1 cellular context compared by ENCODE assay signal in the genomic region with DNA sequence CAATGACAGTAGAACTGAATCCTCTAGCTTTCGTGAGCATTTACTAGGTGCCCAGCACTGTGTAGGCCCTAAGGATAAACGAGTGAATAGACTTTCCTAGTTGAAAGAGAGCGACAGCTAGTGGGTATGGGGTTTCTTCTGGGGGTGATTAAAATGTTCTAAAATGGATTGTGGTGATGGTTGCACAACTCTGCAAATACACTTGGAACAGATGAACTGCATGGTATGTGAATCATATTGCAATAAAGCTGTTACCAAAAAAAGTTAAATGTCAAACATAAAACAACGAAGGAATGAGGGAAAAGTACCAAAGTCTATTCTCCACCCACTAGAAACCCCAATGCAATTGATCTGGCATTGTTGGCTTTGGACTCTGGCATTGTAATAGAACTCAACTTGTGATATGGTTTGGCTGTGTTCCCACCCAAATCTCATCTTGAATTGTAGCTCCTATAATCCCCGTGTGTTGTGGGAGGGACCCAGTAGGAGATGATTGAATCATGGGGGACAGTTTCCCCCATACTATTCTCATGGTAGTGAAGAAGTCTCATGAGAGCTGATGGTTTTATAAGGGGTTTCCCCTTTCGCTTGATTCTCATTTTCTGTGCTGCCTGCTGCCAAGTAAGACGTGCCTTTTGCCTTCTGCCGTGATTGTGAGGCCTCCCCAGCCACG.
TF ChIP-seq lines count a peak whose summit lies in the region.

No MANE protein-coding gene starts in this region.

TF ChIP-seq in HepG2, 621 proteins besides CTCF, POLR2A, EP300 and RAD21 (continued from another document and continues in another):
- TF ChIP-seq IRX3 (CRISPR knock-in tag; IDR thresholded peaks at IDR 0.05; ENCODE audit: borderline replicate concordance, low read depth) (no peak), ZMYM4 (CRISPR knock-in tag; IDR thresholded peaks at IDR 0.05) (0 out of 2 replicates have a peak, but pooled peaks have one; percentile 22), REPIN1 (CRISPR knock-in tag; IDR thresholded peaks at IDR 0.05; ENCODE audit: borderline replicate concordance, low read depth) (no peak), KAT8 (CRISPR knock-in tag; IDR thresholded peaks at IDR 0.05) (peak; percentile 28; the same call in 1 of the 2 replicates), SMAD3 (CRISPR knock-in tag; IDR thresholded peaks at IDR 0.05) (0 out of 2 replicates have a peak, but pooled peaks have one; percentile 31), ZNF547 (CRISPR knock-in tag; IDR thresholded peaks at IDR 0.05) (no peak), RBM22 (optimal IDR thresholded peaks at IDR 0.05; ENCODE audit: low read length) (no peak), LCORL (IDR thresholded peaks at IDR 0.05) (peak; percentile 80), LCORL (CRISPR knock-in tag; IDR thresholded peaks at IDR 0.05) (no peak), MIER3 (CRISPR knock-in tag; IDR thresholded peaks at IDR 0.05; ENCODE audit: borderline replicate concordance) (0 out of 2 replicates have a peak, but pooled peaks have one; percentile 58), HHEX (CRISPR knock-in tag; IDR thresholded peaks at IDR 0.05) (no peak), RFXAP (CRISPR knock-in tag; IDR thresholded peaks at IDR 0.05; ENCODE audit: borderline replicate concordance) (0 out of 2 replicates have a peak, but pooled peaks have one; percentile 29), PRPF4 (IDR thresholded peaks at IDR 0.05; ENCODE audit: low read depth, low read length, poor library complexity, severe bottlenecking) (no peak), MAF1 (CRISPR knock-in tag; IDR thresholded peaks at IDR 0.05; ENCODE audit: borderline replicate concordance) (no peak), TCF7 (IDR thresholded peaks at IDR 0.05; ENCODE audit: low read depth) (0 out of 2 replicates have a peak, but pooled peaks have one; percentile 45), SAFB2 (CRISPR knock-in tag; IDR thresholded peaks at IDR 0.05; ENCODE audit: borderline replicate concordance, low read depth) (no peak), GZF1 (CRISPR knock-in tag; IDR thresholded peaks at IDR 0.05) (no peak), ZNF644 (CRISPR knock-in tag; IDR thresholded peaks at IDR 0.05; ENCODE audit: low read depth) (peak; percentile 61; the same call in 1 of the 2 replicates), GATAD2A (CRISPR knock-in tag; IDR thresholded peaks at IDR 0.05) (peak; percentile 73), ZNF510 (CRISPR knock-in tag; IDR thresholded peaks at IDR 0.05; ENCODE audit: low read depth) (no peak), DMAP1 (CRISPR knock-in tag; IDR thresholded peaks at IDR 0.05) (peak; percentile 26; the same call in 1 of the 2 replicates), ZNF570 (CRISPR knock-in tag; IDR thresholded peaks at IDR 0.05; ENCODE audit: borderline replicate concordance) (no peak), NONO (IDR thresholded peaks at IDR 0.05) (no peak), NONO (CRISPR knock-in tag; conservative IDR thresholded peaks at IDR 0.05) (peak; percentile 67; the same call in 1 of the 2 replicates), FOXP1 (IDR thresholded peaks at IDR 0.05) (no peak), FOXP1 (CRISPR knock-in tag; IDR thresholded peaks at IDR 0.05) (peak; percentile 15; the same call in 1 of the 2 replicates)
- TF ChIP-seq, protein P1, sequence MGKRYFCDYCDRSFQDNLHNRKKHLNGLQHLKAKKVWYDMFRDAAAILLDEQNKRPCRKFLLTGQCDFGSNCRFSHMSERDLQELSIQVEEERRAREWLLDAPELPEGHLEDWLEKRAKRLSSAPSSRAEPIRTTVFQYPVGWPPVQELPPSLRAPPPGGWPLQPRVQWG (CRISPR knock-in tag; IDR thresholded peaks at IDR 0.05; ENCODE audit: borderline replicate concordance, low read depth): no peak
- TF ChIP-seq, protein P2, sequence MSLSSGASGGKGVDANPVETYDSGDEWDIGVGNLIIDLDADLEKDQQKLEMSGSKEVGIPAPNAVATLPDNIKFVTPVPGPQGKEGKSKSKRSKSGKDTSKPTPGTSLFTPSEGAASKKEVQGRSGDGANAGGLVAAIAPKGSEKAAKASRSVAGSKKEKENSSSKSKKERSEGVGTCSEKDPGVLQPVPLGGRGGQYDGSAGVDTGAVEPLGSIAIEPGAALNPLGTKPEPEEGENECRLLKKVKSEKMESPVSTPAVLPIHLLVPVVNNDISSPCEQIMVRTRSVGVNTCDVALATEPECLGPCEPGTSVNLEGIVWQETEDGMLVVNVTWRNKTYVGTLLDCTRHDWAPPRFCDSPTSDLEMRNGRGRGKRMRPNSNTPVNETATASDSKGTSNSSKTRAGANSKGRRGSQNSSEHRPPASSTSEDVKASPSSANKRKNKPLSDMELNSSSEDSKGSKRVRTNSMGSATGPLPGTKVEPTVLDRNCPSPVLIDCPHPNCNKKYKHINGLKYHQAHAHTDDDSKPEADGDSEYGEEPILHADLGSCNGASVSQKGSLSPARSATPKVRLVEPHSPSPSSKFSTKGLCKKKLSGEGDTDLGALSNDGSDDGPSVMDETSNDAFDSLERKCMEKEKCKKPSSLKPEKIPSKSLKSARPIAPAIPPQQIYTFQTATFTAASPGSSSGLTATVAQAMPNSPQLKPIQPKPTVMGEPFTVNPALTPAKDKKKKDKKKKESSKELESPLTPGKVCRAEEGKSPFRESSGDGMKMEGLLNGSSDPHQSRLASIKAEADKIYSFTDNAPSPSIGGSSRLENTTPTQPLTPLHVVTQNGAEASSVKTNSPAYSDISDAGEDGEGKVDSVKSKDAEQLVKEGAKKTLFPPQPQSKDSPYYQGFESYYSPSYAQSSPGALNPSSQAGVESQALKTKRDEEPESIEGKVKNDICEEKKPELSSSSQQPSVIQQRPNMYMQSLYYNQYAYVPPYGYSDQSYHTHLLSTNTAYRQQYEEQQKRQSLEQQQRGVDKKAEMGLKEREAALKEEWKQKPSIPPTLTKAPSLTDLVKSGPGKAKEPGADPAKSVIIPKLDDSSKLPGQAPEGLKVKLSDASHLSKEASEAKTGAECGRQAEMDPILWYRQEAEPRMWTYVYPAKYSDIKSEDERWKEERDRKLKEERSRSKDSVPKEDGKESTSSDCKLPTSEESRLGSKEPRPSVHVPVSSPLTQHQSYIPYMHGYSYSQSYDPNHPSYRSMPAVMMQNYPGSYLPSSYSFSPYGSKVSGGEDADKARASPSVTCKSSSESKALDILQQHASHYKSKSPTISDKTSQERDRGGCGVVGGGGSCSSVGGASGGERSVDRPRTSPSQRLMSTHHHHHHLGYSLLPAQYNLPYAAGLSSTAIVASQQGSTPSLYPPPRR (CRISPR knock-in tag; IDR thresholded peaks at IDR 0.05; ENCODE audit: borderline replicate concordance): no peak; the same call in 1 of the 2 replicates
- TF ChIP-seq, protein P3, sequence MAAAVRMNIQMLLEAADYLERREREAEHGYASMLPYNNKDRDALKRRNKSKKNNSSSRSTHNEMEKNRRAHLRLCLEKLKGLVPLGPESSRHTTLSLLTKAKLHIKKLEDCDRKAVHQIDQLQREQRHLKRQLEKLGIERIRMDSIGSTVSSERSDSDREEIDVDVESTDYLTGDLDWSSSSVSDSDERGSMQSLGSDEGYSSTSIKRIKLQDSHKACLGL (CRISPR knock-in tag; IDR thresholded peaks at IDR 0.05): no peak
- TF ChIP-seq, protein P4, sequence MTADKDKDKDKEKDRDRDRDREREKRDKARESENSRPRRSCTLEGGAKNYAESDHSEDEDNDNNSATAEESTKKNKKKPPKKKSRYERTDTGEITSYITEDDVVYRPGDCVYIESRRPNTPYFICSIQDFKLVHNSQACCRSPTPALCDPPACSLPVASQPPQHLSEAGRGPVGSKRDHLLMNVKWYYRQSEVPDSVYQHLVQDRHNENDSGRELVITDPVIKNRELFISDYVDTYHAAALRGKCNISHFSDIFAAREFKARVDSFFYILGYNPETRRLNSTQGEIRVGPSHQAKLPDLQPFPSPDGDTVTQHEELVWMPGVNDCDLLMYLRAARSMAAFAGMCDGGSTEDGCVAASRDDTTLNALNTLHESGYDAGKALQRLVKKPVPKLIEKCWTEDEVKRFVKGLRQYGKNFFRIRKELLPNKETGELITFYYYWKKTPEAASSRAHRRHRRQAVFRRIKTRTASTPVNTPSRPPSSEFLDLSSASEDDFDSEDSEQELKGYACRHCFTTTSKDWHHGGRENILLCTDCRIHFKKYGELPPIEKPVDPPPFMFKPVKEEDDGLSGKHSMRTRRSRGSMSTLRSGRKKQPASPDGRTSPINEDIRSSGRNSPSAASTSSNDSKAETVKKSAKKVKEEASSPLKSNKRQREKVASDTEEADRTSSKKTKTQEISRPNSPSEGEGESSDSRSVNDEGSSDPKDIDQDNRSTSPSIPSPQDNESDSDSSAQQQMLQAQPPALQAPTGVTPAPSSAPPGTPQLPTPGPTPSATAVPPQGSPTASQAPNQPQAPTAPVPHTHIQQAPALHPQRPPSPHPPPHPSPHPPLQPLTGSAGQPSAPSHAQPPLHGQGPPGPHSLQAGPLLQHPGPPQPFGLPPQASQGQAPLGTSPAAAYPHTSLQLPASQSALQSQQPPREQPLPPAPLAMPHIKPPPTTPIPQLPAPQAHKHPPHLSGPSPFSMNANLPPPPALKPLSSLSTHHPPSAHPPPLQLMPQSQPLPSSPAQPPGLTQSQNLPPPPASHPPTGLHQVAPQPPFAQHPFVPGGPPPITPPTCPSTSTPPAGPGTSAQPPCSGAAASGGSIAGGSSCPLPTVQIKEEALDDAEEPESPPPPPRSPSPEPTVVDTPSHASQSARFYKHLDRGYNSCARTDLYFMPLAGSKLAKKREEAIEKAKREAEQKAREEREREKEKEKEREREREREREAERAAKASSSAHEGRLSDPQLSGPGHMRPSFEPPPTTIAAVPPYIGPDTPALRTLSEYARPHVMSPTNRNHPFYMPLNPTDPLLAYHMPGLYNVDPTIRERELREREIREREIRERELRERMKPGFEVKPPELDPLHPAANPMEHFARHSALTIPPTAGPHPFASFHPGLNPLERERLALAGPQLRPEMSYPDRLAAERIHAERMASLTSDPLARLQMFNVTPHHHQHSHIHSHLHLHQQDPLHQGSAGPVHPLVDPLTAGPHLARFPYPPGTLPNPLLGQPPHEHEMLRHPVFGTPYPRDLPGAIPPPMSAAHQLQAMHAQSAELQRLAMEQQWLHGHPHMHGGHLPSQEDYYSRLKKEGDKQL (CRISPR knock-in tag; IDR thresholded peaks at IDR 0.05; ENCODE audit: low read depth): 0 out of 2 replicates have a peak, but pooled peaks have one; percentile 14
- TF ChIP-seq, protein P5, sequence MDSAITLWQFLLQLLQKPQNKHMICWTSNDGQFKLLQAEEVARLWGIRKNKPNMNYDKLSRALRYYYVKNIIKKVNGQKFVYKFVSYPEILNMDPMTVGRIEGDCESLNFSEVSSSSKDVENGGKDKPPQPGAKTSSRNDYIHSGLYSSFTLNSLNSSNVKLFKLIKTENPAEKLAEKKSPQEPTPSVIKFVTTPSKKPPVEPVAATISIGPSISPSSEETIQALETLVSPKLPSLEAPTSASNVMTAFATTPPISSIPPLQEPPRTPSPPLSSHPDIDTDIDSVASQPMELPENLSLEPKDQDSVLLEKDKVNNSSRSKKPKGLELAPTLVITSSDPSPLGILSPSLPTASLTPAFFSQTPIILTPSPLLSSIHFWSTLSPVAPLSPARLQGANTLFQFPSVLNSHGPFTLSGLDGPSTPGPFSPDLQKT (CRISPR knock-in tag; IDR thresholded peaks at IDR 0.05; ENCODE audit: borderline replicate concordance): no peak
- TF ChIP-seq, protein P6, sequence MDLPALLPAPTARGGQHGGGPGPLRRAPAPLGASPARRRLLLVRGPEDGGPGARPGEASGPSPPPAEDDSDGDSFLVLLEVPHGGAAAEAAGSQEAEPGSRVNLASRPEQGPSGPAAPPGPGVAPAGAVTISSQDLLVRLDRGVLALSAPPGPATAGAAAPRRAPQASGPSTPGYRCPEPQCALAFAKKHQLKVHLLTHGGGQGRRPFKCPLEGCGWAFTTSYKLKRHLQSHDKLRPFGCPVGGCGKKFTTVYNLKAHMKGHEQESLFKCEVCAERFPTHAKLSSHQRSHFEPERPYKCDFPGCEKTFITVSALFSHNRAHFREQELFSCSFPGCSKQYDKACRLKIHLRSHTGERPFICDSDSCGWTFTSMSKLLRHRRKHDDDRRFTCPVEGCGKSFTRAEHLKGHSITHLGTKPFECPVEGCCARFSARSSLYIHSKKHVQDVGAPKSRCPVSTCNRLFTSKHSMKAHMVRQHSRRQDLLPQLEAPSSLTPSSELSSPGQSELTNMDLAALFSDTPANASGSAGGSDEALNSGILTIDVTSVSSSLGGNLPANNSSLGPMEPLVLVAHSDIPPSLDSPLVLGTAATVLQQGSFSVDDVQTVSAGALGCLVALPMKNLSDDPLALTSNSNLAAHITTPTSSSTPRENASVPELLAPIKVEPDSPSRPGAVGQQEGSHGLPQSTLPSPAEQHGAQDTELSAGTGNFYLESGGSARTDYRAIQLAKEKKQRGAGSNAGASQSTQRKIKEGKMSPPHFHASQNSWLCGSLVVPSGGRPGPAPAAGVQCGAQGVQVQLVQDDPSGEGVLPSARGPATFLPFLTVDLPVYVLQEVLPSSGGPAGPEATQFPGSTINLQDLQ (CRISPR knock-in tag; IDR thresholded peaks at IDR 0.05): no peak
- TF ChIP-seq, protein P7, sequence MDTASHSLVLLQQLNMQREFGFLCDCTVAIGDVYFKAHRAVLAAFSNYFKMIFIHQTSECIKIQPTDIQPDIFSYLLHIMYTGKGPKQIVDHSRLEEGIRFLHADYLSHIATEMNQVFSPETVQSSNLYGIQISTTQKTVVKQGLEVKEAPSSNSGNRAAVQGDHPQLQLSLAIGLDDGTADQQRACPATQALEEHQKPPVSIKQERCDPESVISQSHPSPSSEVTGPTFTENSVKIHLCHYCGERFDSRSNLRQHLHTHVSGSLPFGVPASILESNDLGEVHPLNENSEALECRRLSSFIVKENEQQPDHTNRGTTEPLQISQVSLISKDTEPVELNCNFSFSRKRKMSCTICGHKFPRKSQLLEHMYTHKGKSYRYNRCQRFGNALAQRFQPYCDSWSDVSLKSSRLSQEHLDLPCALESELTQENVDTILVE (CRISPR knock-in tag; IDR thresholded peaks at IDR 0.05): no peak
- TF ChIP-seq, protein P8, sequence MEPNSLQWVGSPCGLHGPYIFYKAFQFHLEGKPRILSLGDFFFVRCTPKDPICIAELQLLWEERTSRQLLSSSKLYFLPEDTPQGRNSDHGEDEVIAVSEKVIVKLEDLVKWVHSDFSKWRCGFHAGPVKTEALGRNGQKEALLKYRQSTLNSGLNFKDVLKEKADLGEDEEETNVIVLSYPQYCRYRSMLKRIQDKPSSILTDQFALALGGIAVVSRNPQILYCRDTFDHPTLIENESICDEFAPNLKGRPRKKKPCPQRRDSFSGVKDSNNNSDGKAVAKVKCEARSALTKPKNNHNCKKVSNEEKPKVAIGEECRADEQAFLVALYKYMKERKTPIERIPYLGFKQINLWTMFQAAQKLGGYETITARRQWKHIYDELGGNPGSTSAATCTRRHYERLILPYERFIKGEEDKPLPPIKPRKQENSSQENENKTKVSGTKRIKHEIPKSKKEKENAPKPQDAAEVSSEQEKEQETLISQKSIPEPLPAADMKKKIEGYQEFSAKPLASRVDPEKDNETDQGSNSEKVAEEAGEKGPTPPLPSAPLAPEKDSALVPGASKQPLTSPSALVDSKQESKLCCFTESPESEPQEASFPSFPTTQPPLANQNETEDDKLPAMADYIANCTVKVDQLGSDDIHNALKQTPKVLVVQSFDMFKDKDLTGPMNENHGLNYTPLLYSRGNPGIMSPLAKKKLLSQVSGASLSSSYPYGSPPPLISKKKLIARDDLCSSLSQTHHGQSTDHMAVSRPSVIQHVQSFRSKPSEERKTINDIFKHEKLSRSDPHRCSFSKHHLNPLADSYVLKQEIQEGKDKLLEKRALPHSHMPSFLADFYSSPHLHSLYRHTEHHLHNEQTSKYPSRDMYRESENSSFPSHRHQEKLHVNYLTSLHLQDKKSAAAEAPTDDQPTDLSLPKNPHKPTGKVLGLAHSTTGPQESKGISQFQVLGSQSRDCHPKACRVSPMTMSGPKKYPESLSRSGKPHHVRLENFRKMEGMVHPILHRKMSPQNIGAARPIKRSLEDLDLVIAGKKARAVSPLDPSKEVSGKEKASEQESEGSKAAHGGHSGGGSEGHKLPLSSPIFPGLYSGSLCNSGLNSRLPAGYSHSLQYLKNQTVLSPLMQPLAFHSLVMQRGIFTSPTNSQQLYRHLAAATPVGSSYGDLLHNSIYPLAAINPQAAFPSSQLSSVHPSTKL (CRISPR knock-in tag; IDR thresholded peaks at IDR 0.05): peak; percentile 73
